ENCODE assay signal across 6 cellular contexts in the genomic region with DNA sequence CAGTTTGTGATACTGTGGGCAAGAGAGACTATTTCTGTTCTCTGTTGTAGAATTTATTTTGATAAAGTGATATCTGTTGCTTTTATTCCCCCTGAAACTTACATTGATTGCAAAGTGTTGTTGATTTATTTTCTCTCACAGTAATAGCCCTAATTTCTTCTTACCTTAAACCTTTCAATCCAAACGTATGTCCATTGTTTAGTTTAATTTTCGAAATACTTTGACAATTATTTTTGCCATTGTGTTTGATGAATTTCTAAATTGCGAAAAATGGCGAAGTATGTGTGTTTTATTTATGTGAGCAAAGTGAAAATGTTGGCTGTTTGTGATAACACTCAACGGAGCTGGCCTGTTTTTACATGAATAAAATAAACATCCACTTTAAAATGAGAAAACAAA. TPM values are rescaled to one million over a fixed set of nuclear protein-coding genes. Genes with fewer than 3 reads are reported as not detected.
DNase-seq lines count a peak whose midpoint lies in the region; ATAC-seq, FAIRE-seq and TF ChIP-seq lines count a peak whose summit lies in the region.

No MANE protein-coding gene starts in this region.

- H3K36me3 ChIP-seq in DND-41 (ENCODE audit: insufficient read depth, low read length) (peaks cover under 1% of the 10 kb centered on the region; the same call in 1 of the 2 replicates), K562 (ENCODE audit: control insufficient read depth, insufficient read depth, low read length) (no peaks in the 10 kb centered on the region; the same call in 2 of the 3 replicates)
- H3K36me3 ChIP-seq in naive thymus-derived CD4-positive, alpha-beta T cell (ENCODE audit: control insufficient read depth in 2 of 3, insufficient read depth in 3 of 3, low read length in 3 of 3): peaks cover 0 to 4% (median 0%) of the 10 kb centered on the region in 3 experiments

- peaks cover 6 to 37% (median 24%) of the 10 kb centered on the region in 7 donors for H3K4me1 Mint-ChIP-seq in naive thymus-derived CD4-positive, alpha-beta T cell

- CTCF ChIA-PET in K562 (lab: Yijun Ruan, JAX; ENCODE audit: low intra/inter-chr PET ratio): no interaction called here
- CTCF ChIA-PET in naive thymus-derived CD4-positive, alpha-beta T cell (lab: Charles Lee): interaction anchor here (0.9 to 1.5 kb wide), 5 partner anchors 13 to 162 kb away, joined by 3 to 10 read pairs (median 5); partner anchors contain the start of gene ZKSCAN8

- in situ Hi-C loops in K562 (cut with MboI): no loop called here

- peak overlapping the region; percentile 88 for H3K9ac ChIP-seq in DND-41 (ENCODE audit: low read depth, low read length)
- H3K9ac ChIP-seq in K562 (ENCODE audit: insufficient read depth in 1 of 2, low read depth in 2 of 2, low read length in 2 of 2): peak overlapping the region; percentile 75 to 94

- peaks cover 32% of the 10 kb centered on the region for H3K4me1 ChIP-seq in DND-41 (ENCODE audit: insufficient read depth, low read length)
- peaks cover 7 to 26% of the 10 kb centered on the region in 2 experiments for H3K4me1 ChIP-seq in K562 (replicated peaks in 1 of 2; ENCODE audit: control insufficient read depth in 2 of 2, insufficient read depth in 2 of 2, low read length in 2 of 2)
- peaks cover 0 to 24% of the 10 kb centered on the region in 2 donors for H3K4me1 ChIP-seq in naive thymus-derived CD4-positive, alpha-beta T cell (ENCODE audit: control insufficient read depth in 2 of 2, insufficient read depth in 2 of 2, low read length in 2 of 2)

- WGBS in K562 (ENCODE audit: insufficient coverage, low coverage, missing lambda C conversion rate): 1% methylated on average over 5 of the region's 5 CpGs

- no peak for TF ChIP-seq EP300 in K562 (IDR thresholded peaks at IDR 0.05; ENCODE audit: low read length)

- H3K27me3 ChIP-seq in DND-41 (ENCODE audit: insufficient read depth, low read length, poor library complexity) (no peaks in the 10 kb centered on the region), K562 (ENCODE audit: control insufficient read depth in 2 of 2, insufficient read depth in 2 of 2, low read length in 2 of 2) (no peaks in the 10 kb centered on the region)
- H3K27me3 ChIP-seq in naive thymus-derived CD4-positive, alpha-beta T cell (ENCODE audit: control insufficient read depth in 2 of 2, insufficient read depth in 2 of 2, low read length in 2 of 2): no peaks in the 10 kb centered on the region

- H4K20me1 ChIP-seq in DND-41 (ENCODE audit: insufficient read depth, low read length) (no peaks in the 10 kb centered on the region), K562 (replicated peaks; ENCODE audit: control insufficient read depth, insufficient read depth, low read length) (no peaks in the 10 kb centered on the region)

- POLR2A ChIA-PET in K562 (lab: Yijun Ruan, JAX): interaction anchor here (0.7 to 6.5 kb wide), 19 partner anchors 9 to 223 kb away, joined by 3 to 73 read pairs (median 5); partner anchors contain the start of genes PGBD1, ZKSCAN3, ZKSCAN4 and ZSCAN31
- POLR2A ChIA-PET in naive thymus-derived CD4-positive, alpha-beta T cell (lab: Charles Lee): interaction anchor here (0.6 to 4.0 kb wide), 20 partner anchors 9 to 429 kb away, joined by 3 to 86 read pairs (median 6); partner anchors contain the start of genes ZKSCAN3, ZKSCAN4, ZKSCAN8 and ZSCAN16

- no peak for TF ChIP-seq POLR2A in K562 (conservative IDR thresholded peaks at IDR 0.05)

- H3K4me2 ChIP-seq in DND-41 (ENCODE audit: insufficient read depth, low read length) (peak overlapping the region; percentile 85), K562 (ENCODE audit: insufficient read depth, low read length) (peak overlapping the region; percentile 88)

- H3K36me3 Mint-ChIP-seq in naive thymus-derived CD4-positive, alpha-beta T cell: peaks cover 0 to 17% (median 11%) of the 10 kb centered on the region in 5 donors

- no peaks in the 10 kb centered on the region for H3K9me1 ChIP-seq in K562 (ENCODE audit: control insufficient read depth, insufficient read depth, low read length)

- intact Hi-C loops in K562 (cut with micrococcal nuclease): loop anchor here (5.0 kb wide), 2 partner anchors 86 to 129 kb away; no protein-coding TSS in a partner anchor
- intact Hi-C loops in naive thymus-derived CD4-positive, alpha-beta T cell (cut with micrococcal nuclease): loop anchor here (2.0 to 5.0 kb wide), 4 partner anchors 68 to 321 kb away; partner anchors contain the start of gene ZSCAN23 (in 1 of the 2)

- H3K4me3 Mint-ChIP-seq in naive thymus-derived CD4-positive, alpha-beta T cell: no peak overlapping the region

- H3K27ac ChIP-seq in DND-41 (ENCODE audit: low read length): peak overlapping the region; percentile 95
- H3K27ac ChIP-seq in K562 (ENCODE audit: extremely low read depth, low read depth, low read length): peak overlapping the region; percentile 78
- H3K27ac ChIP-seq in naive thymus-derived CD4-positive, alpha-beta T cell (ENCODE audit: low read depth, low read length): peak overlapping the region; percentile 91

- FAIRE-seq in K562 (lab: Jason Lieb, UNC): peak; percentile 6

- H3K9me3 Mint-ChIP-seq in naive thymus-derived CD4-positive, alpha-beta T cell: no peaks in the 10 kb centered on the region

- H3K9me3 ChIP-seq in DND-41 (ENCODE audit: insufficient read depth, low read length, severe bottlenecking) (no peaks in the 10 kb centered on the region), K562 (replicated peaks; ENCODE audit: control insufficient read depth, insufficient read depth, low read depth, low read length) (no peaks in the 10 kb centered on the region; the same call in 1 of the 2 replicates)
- no peaks in the 10 kb centered on the region for H3K9me3 ChIP-seq in naive thymus-derived CD4-positive, alpha-beta T cell (ENCODE audit: control insufficient read depth in 2 of 3, low read length in 3 of 3)

- TF ChIP-seq RAD21 in K562 (CRISPR knock-in tag; conservative IDR thresholded peaks at IDR 0.05 in 1 of 2, IDR thresholded peaks at IDR 0.05 in 1 of 2): no peak

- peak overlapping the region; percentile 93 to 97 for H3K4me3 ChIP-seq in DND-41 (ENCODE audit: low read depth in 1 of 2, low read length in 2 of 2)
- H3K4me3 ChIP-seq in K562: peak overlapping the region; percentile 61
- peak overlapping the region; percentile 96 for H3K4me3 ChIP-seq in naive thymus-derived CD4-positive, alpha-beta T cell (ENCODE audit: low read length)

- H3K79me2 ChIP-seq in DND-41 (ENCODE audit: insufficient read depth, low read length) (peaks cover 28% of the 10 kb centered on the region), K562 (ENCODE audit: control insufficient read depth, insufficient read depth, low read length) (peaks cover 29% of the 10 kb centered on the region)

- H3K27ac Mint-ChIP-seq in naive thymus-derived CD4-positive, alpha-beta T cell: no peak overlapping the region

- no peak for DNase-seq in DND-41
- DNase-seq in K562 (ENCODE audit: extremely low read depth in 1 of 4, low spot score in 3 of 4): no peak
- DNase-seq in naive thymus-derived CD4-positive, alpha-beta T cell: no peak
- DNase-seq in NCI-H82 treated with DMSO at 0.1 percent for 48 hours (lab: John Stamatoyannopoulos, UW; ENCODE audit: unreplicated experiment): no peak
- DNase-seq in epidermal melanocyte (ENCODE audit: insufficient read length, low spot score): no peak

- no peak for TF ChIP-seq CTCF in DND-41 (IDR thresholded peaks at IDR 0.05; ENCODE audit: borderline replicate concordance, extremely low read depth, low read length, poor library complexity, severe bottlenecking)
- no peak for TF ChIP-seq CTCF in K562 (IDR thresholded peaks at IDR 0.05 in 2 of 3, conservative IDR thresholded peaks at IDR 0.05 in 1 of 3; ENCODE audit: insufficient read depth in 2 of 3, low read depth in 1 of 3, low read length in 3 of 3)

- H3K27me3 Mint-ChIP-seq in naive thymus-derived CD4-positive, alpha-beta T cell: peaks cover 0 to 7% (median 0%) of the 10 kb centered on the region in 5 donors

- peak overlapping the region; percentile 99 for H2AFZ ChIP-seq in DND-41 (ENCODE audit: low read depth, low read length)
- peak overlapping the region; percentile 92 for H2AFZ ChIP-seq in K562 (ENCODE audit: low read depth, low read length)

- TSS peak; percentile 83 for BruUV-seq in K562 (replicated peaks; lab: Mats Ljungman, UMichigan)

- ATAC-seq in DND-41 (ENCODE audit: insufficient read depth, low read depth) (no peak), K562 (no peak), GM19324 (IDR thresholded peaks at IDR 0.05; ENCODE audit: low FRiP score, unreplicated experiment) (no peak)
- ATAC-seq in naive thymus-derived CD4-positive, alpha-beta T cell: no peak

RNA-seq across cellular contexts. Expression of gene ZSCAN26, which starts 0.4 kb away (rescaled TPM):
- 33.0 and 48.0 TPM in 2 replicates for total RNA-seq in K562 (2011; cell fraction: chromatin; rRNA removed; ENCODE audit: low replicate concordance)
- 7.7 and 9.1 TPM in 2 replicates for total RNA-seq in K562 (2011; cell fraction: nucleolus; rRNA removed)
- total RNA-seq in K562 (2011; cell fraction: nucleoplasm; rRNA removed): 11.8 and 13.1 TPM in 2 replicates
- total RNA-seq in K562 (2014; rRNA removed) (5.4 and 5.9 TPM in 2 replicates), K562 (2014; rRNA removed; fragmentation: Illumina TruSeq; extraction: Trizol) (10.5 and 10.7 TPM in 2 replicates), K562 (2015; rRNA removed; fragmentation: Illumina TruSeq; extraction: Trizol) (10.7 and 11.0 TPM in 2 replicates), K562 (2021) (6.1 and 6.9 TPM in 2 replicates)
- polyA plus RNA-seq in K562 (2011; rRNA removed) (14.2 and 14.6 TPM in 2 replicates), K562 (2014; fragmentation: Illumina TruSeq; extraction: Trizol) (12.2 and 12.4 TPM in 2 replicates), K562 (2014; fragmentation: Nextera tagmentation; extraction: Ambion mirVana) (10 to 100 TPM in 1 of 2 experiments, 1 to 10 TPM in 1; 7.3 to 12.8 TPM), K562 (2014; rRNA removed) (6.4 and 8.4 TPM in 2 replicates)
- 2.7 and 6.0 TPM in 2 replicates for polyA plus RNA-seq in K562 (2011; cell fraction: cytosol; rRNA removed)
- 25.1 and 33.9 TPM in 2 replicates for polyA plus RNA-seq in K562 (2011; cell fraction: nucleus; rRNA removed)
- polyA plus RNA-seq in K562 (2012): 7.0 and 10.4 TPM in 2 replicates
- 19.5 and 25.0 TPM in 2 replicates for polyA minus RNA-seq in K562 (2011; rRNA and poly(A)+ RNA removed)
- polyA minus RNA-seq in K562 (2011; cell fraction: cytosol; rRNA and poly(A)+ RNA removed): 2.3 and 3.2 TPM in 2 replicates
- polyA minus RNA-seq in K562 (2011; cell fraction: nucleus; rRNA and poly(A)+ RNA removed): 7.3 and 16.6 TPM in 2 replicates
- total RNA-seq in naive thymus-derived CD4-positive, alpha-beta T cell: 10 to 100 TPM in 4 of 5 experiments, 1 to 10 TPM in 1; 8.0 to 27.8 (median 12.5) TPM
- polyA plus RNA-seq in naive thymus-derived CD4-positive, alpha-beta T cell: 10 to 100 TPM; 15.5 to 19.1 TPM

RNA-seq across cellular contexts. Expression of gene NKAPL, which starts 7.5 kb away (rescaled TPM):
- total RNA-seq in K562 (2011; cell fraction: chromatin; rRNA removed; ENCODE audit: low replicate concordance): not detected in 2 replicates
- not detected in 2 replicates for total RNA-seq in K562 (2011; cell fraction: nucleolus; rRNA removed)
- total RNA-seq in K562 (2011; cell fraction: nucleoplasm; rRNA removed): not detected in 2 replicates
- total RNA-seq in K562 (2014; rRNA removed) (not detected in 2 replicates), K562 (2014; rRNA removed; fragmentation: Illumina TruSeq; extraction: Trizol) (not detected in 2 replicates), K562 (2015; rRNA removed; fragmentation: Illumina TruSeq; extraction: Trizol) (not detected in 2 replicates), K562 (2021) (not detected in 2 replicates)
- polyA plus RNA-seq in K562 (2011; rRNA removed) (not detected in 2 replicates), K562 (2014; fragmentation: Illumina TruSeq; extraction: Trizol) (not detected in 2 replicates), K562 (2014; fragmentation: Nextera tagmentation; extraction: Ambion mirVana) (not detected), K562 (2014; rRNA removed) (not detected in 2 replicates)
- polyA plus RNA-seq in K562 (2011; cell fraction: cytosol; rRNA removed): not detected in 2 replicates
- not detected in 2 replicates for polyA plus RNA-seq in K562 (2011; cell fraction: nucleus; rRNA removed)
- polyA plus RNA-seq in K562 (2012): 0.06 TPM in 1 of 2 replicates, not detected in the other
- polyA minus RNA-seq in K562 (2011; rRNA and poly(A)+ RNA removed): not detected in 2 replicates
- polyA minus RNA-seq in K562 (2011; cell fraction: cytosol; rRNA and poly(A)+ RNA removed): not detected in 2 replicates
- polyA minus RNA-seq in K562 (2011; cell fraction: nucleus; rRNA and poly(A)+ RNA removed): not detected in 2 replicates
- total RNA-seq in naive thymus-derived CD4-positive, alpha-beta T cell: under 1 TPM in 4 of 5 experiments, not detected in 1; 0.12 to 0.30 (median 0.25) TPM
- under 1 TPM; 0.12 to 0.21 TPM for polyA plus RNA-seq in naive thymus-derived CD4-positive, alpha-beta T cell

RNA-seq across cellular contexts. Expression of gene ZKSCAN4, which starts 14.5 kb away (rescaled TPM):
- 4.0 and 6.2 TPM in 2 replicates for total RNA-seq in K562 (2011; cell fraction: chromatin; rRNA removed; ENCODE audit: low replicate concordance)
- total RNA-seq in K562 (2011; cell fraction: nucleolus; rRNA removed): 4.7 and 5.1 TPM in 2 replicates
- total RNA-seq in K562 (2011; cell fraction: nucleoplasm; rRNA removed): 3.3 and 4.5 TPM in 2 replicates
- total RNA-seq in K562 (2014; rRNA removed): 3.8 and 4.7 TPM in 2 replicates
- total RNA-seq in K562 (2014; rRNA removed; fragmentation: Illumina TruSeq; extraction: Trizol): 5.0 and 5.9 TPM in 2 replicates
- total RNA-seq in K562 (2015; rRNA removed; fragmentation: Illumina TruSeq; extraction: Trizol): 5.3 and 6.4 TPM in 2 replicates
- total RNA-seq in K562 (2021): 4.2 and 5.1 TPM in 2 replicates
- 4.6 and 5.3 TPM in 2 replicates for polyA plus RNA-seq in K562 (2011; rRNA removed)
- 1.4 and 2.2 TPM in 2 replicates for polyA plus RNA-seq in K562 (2011; cell fraction: cytosol; rRNA removed)
- polyA plus RNA-seq in K562 (2011; cell fraction: nucleus; rRNA removed): 4.4 and 4.9 TPM in 2 replicates
- polyA plus RNA-seq in K562 (2012): 3.3 and 3.6 TPM in 2 replicates
- 4.9 and 5.0 TPM in 2 replicates for polyA plus RNA-seq in K562 (2014; fragmentation: Illumina TruSeq; extraction: Trizol)
- 1 to 10 TPM; 1.2 to 1.6 TPM for polyA plus RNA-seq in K562 (2014; fragmentation: Nextera tagmentation; extraction: Ambion mirVana)
- 4.1 and 4.7 TPM in 2 replicates for polyA plus RNA-seq in K562 (2014; rRNA removed)
- polyA minus RNA-seq in K562 (2011; rRNA and poly(A)+ RNA removed): 5.1 and 8.8 TPM in 2 replicates
- polyA minus RNA-seq in K562 (2011; cell fraction: cytosol; rRNA and poly(A)+ RNA removed): 2.2 and 2.8 TPM in 2 replicates
- 3.0 and 4.8 TPM in 2 replicates for polyA minus RNA-seq in K562 (2011; cell fraction: nucleus; rRNA and poly(A)+ RNA removed)
- total RNA-seq in naive thymus-derived CD4-positive, alpha-beta T cell: 10 to 100 TPM in 2 of 5 experiments, 1 to 10 TPM in 3; 2.8 to 11.8 (median 8.7) TPM
- polyA plus RNA-seq in naive thymus-derived CD4-positive, alpha-beta T cell: 1 to 10 TPM; 6.6 to 8.2 TPM

RNA-seq across cellular contexts. Expression of gene PGBD1, which starts 14.8 kb away (rescaled TPM):
- total RNA-seq in K562 (2011; cell fraction: chromatin; rRNA removed; ENCODE audit: low replicate concordance): 7.8 and 12.2 TPM in 2 replicates
- total RNA-seq in K562 (2011; cell fraction: nucleolus; rRNA removed): 4.7 and 6.2 TPM in 2 replicates
- 7.0 and 7.5 TPM in 2 replicates for total RNA-seq in K562 (2011; cell fraction: nucleoplasm; rRNA removed)
- 4.4 and 5.8 TPM in 2 replicates for total RNA-seq in K562 (2014; rRNA removed)
- total RNA-seq in K562 (2014; rRNA removed; fragmentation: Illumina TruSeq; extraction: Trizol): 9.0 and 10.0 TPM in 2 replicates
- total RNA-seq in K562 (2015; rRNA removed; fragmentation: Illumina TruSeq; extraction: Trizol): 8.3 and 8.9 TPM in 2 replicates
- total RNA-seq in K562 (2021): 6.5 and 7.4 TPM in 2 replicates
- polyA plus RNA-seq in K562 (2011; rRNA removed): 7.1 and 8.2 TPM in 2 replicates
- polyA plus RNA-seq in K562 (2011; cell fraction: cytosol; rRNA removed): 3.0 and 4.0 TPM in 2 replicates
- 10.0 and 10.8 TPM in 2 replicates for polyA plus RNA-seq in K562 (2011; cell fraction: nucleus; rRNA removed)
- 4.9 and 7.8 TPM in 2 replicates for polyA plus RNA-seq in K562 (2012)
- 6.5 and 7.3 TPM in 2 replicates for polyA plus RNA-seq in K562 (2014; fragmentation: Illumina TruSeq; extraction: Trizol)
- polyA plus RNA-seq in K562 (2014; fragmentation: Nextera tagmentation; extraction: Ambion mirVana): 1 to 10 TPM; 3.3 to 3.5 TPM
- 5.6 and 6.1 TPM in 2 replicates for polyA plus RNA-seq in K562 (2014; rRNA removed)
- polyA minus RNA-seq in K562 (2011; rRNA and poly(A)+ RNA removed): 9.5 and 10.0 TPM in 2 replicates
- 3.3 and 4.4 TPM in 2 replicates for polyA minus RNA-seq in K562 (2011; cell fraction: cytosol; rRNA and poly(A)+ RNA removed)
- polyA minus RNA-seq in K562 (2011; cell fraction: nucleus; rRNA and poly(A)+ RNA removed): 5.0 and 6.3 TPM in 2 replicates
- 1 to 10 TPM; 1.1 to 1.7 (median 1.2) TPM for total RNA-seq in naive thymus-derived CD4-positive, alpha-beta T cell
- polyA plus RNA-seq in naive thymus-derived CD4-positive, alpha-beta T cell: under 1 TPM; 0.60 to 0.89 TPM

RNA-seq across cellular contexts. Expression of gene ZSCAN9, which starts 41.5 kb away (rescaled TPM):
- total RNA-seq in K562 (2011; cell fraction: chromatin; rRNA removed; ENCODE audit: low replicate concordance): 65.9 and 101 TPM in 2 replicates
- total RNA-seq in K562 (2011; cell fraction: nucleolus; rRNA removed): 43.7 and 45.8 TPM in 2 replicates
- total RNA-seq in K562 (2011; cell fraction: nucleoplasm; rRNA removed): 68.6 and 101 TPM in 2 replicates
- total RNA-seq in K562 (2014; rRNA removed): 18.4 and 19.0 TPM in 2 replicates
- 31.4 and 37.4 TPM in 2 replicates for total RNA-seq in K562 (2014; rRNA removed; fragmentation: Illumina TruSeq; extraction: Trizol)
- 26.0 and 28.7 TPM in 2 replicates for total RNA-seq in K562 (2015; rRNA removed; fragmentation: Illumina TruSeq; extraction: Trizol)
- 19.0 and 22.3 TPM in 2 replicates for total RNA-seq in K562 (2021)
- 48.9 and 59.9 TPM in 2 replicates for polyA plus RNA-seq in K562 (2011; rRNA removed)
- polyA plus RNA-seq in K562 (2011; cell fraction: cytosol; rRNA removed): 16.3 and 40.6 TPM in 2 replicates
- 55.3 and 65.2 TPM in 2 replicates for polyA plus RNA-seq in K562 (2011; cell fraction: nucleus; rRNA removed)
- 15.5 and 25.6 TPM in 2 replicates for polyA plus RNA-seq in K562 (2012)
- polyA plus RNA-seq in K562 (2014; fragmentation: Illumina TruSeq; extraction: Trizol): 31.8 and 32.5 TPM in 2 replicates
- 10 to 100 TPM; 18.8 to 20.0 TPM for polyA plus RNA-seq in K562 (2014; fragmentation: Nextera tagmentation; extraction: Ambion mirVana)
- polyA plus RNA-seq in K562 (2014; rRNA removed): 30.4 and 35.2 TPM in 2 replicates
- polyA minus RNA-seq in K562 (2011; rRNA and poly(A)+ RNA removed): 49.6 and 64.4 TPM in 2 replicates
- 10.6 and 10.9 TPM in 2 replicates for polyA minus RNA-seq in K562 (2011; cell fraction: cytosol; rRNA and poly(A)+ RNA removed)
- 28.3 and 55.3 TPM in 2 replicates for polyA minus RNA-seq in K562 (2011; cell fraction: nucleus; rRNA and poly(A)+ RNA removed)
- 1 to 10 TPM in 2 of 5 experiments, under 1 TPM in 3; 0.59 to 5.2 (median 0.84) TPM for total RNA-seq in naive thymus-derived CD4-positive, alpha-beta T cell
- polyA plus RNA-seq in naive thymus-derived CD4-positive, alpha-beta T cell: 1 to 10 TPM in 1 of 2 donors, not detected in 1; 1.6 TPM
